Comparison of ENCODE assay signal across 12 cellular contexts in the genomic region with DNA sequence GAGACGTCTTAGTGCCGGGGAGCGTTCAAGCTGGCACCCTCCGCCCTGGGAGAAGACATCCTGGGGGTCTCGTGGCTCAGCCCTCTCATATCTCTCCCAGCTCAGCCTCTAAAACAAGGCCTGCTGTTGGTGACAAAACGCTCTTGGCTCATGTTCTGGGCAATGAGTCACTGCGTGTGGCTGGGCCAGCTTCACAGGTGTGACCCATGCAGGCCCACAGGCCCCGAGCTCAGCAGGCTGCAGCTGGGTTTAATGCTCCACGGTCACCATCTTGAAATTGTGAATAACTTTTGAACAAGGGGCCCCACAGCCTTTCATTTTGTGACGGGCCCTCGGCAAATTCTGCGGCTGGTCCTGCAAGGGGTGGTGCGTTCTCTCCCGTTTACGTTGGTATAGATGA. TPM values are rescaled to one million over a fixed set of nuclear protein-coding genes. Genes with fewer than 3 reads are reported as not detected.
A peak's percentile ranks its signal among the peaks of the same experiment; 100 is the strongest.
DNase-seq lines count a peak whose midpoint lies in the region; ATAC-seq, FAIRE-seq and TF ChIP-seq lines count a peak whose summit lies in the region.
"Had no signal": no experiment of that assay in that cellular context is flagged by ENCODE, and none has a peak within 500 bp of the region (broad histone marks: within the 10 kb centered on the region; RNA-seq: fewer than 3 reads in every experiment).

No MANE protein-coding gene starts in this region.

- no peaks in the 10 kb centered on the region for H3F3A ChIP-seq in smooth muscle cell (ENCODE audit: low read depth)

- TF ChIP-seq CTCF in adrenal gland (IDR thresholded peaks at IDR 0.05) (no peak), smooth muscle cell (IDR thresholded peaks at IDR 0.05; ENCODE audit: borderline replicate concordance, insufficient read depth, poor library complexity, severe bottlenecking) (no peak)

- POLR2A ChIA-PET in T-cell (lab: Charles Lee), result no interaction called here

- H3K36me3 Mint-ChIP-seq in T-cell, result no peaks in the 10 kb centered on the region

- no peak overlapping the region for H2AFZ ChIP-seq in smooth muscle cell (ENCODE audit: low read depth)
- H2AFZ ChIP-seq: hepatocyte had no signal

- H3K9ac ChIP-seq in HUES6 (ENCODE audit: low read length) (no peak overlapping the region), iPS-20b (ENCODE audit: low read depth, low read length) (peak overlapping the region; percentile 68; the same call in 1 of the 2 replicates), smooth muscle cell (ENCODE audit: low read depth) (no peak overlapping the region)

- no peaks in the 10 kb centered on the region for H3K79me2 ChIP-seq in smooth muscle cell (ENCODE audit: low read depth)
- H3K79me2 ChIP-seq: hepatocyte had no signal

- CTCF ChIA-PET in T-cell (lab: Charles Lee), result no interaction called here

- H3K27ac ChIP-seq in HUES6 (ENCODE audit: low read depth, low read length) (0 out of 2 replicates have a peak overlapping the region, but pooled peaks have one; percentile 3), adrenal gland (no peak overlapping the region), iPS-20b (ENCODE audit: low read length) (peak overlapping the region; percentile 19), smooth muscle cell (ENCODE audit: low read depth) (peak overlapping the region; percentile 70)
- H3K27ac ChIP-seq: hepatocyte had no signal

- peak; percentile 68 to 84 (median 81) for DNase-seq in adrenal gland
- DNase-seq in smooth muscle cell (lab: John Stamatoyannopoulos, UW; ENCODE audit: unreplicated experiment), result no peak
- no peak for DNase-seq in NCI-H524 (lab: John Stamatoyannopoulos, UW)
- DNase-seq in GM12891 (ENCODE audit: insufficient read length, low spot score), result no peak
- DNase-seq in T-cell, result no peak
- DNase-seq: activated CD8-positive, alpha-beta memory T cell treated with anti-CD3 and anti-CD28 coated beads, Interleukin-2, amount 50 U/mL, for 4 hours; activated naive CD8-positive, alpha-beta T cell treated with anti-CD3 and anti-CD28 coated beads, Interleukin-2, amount 50 U/mL, for 24 hours; NCI-H2227 treated with DMSO at 0.1 percent for 48 hours had no signal

- 68 to 73% (median 69%) methylated on average over 12 to 15 of the region's 15 CpGs for WGBS in adrenal gland, 4 donors
- WGBS in smooth muscle cell (ENCODE audit: low lambda C conversion rate), result 79% methylated on average over 15 of the region's 15 CpGs

- H3K36me3 ChIP-seq in HUES6 (ENCODE audit: control insufficient read depth, insufficient read depth, low read length), result peaks cover 2% of the 10 kb centered on the region
- H3K36me3 ChIP-seq in adrenal gland (replicated peaks in 1 of 2), result no peaks in the 10 kb centered on the region
- H3K36me3 ChIP-seq in iPS-20b (ENCODE audit: insufficient read depth, low read depth, low read length), result no peaks in the 10 kb centered on the region
- H3K36me3 ChIP-seq in smooth muscle cell (ENCODE audit: low read depth), result no peaks in the 10 kb centered on the region

- FAIRE-seq in GM12891 (lab: Jason Lieb, UNC), result no peak
- FAIRE-seq: RCC 7860 had no signal

- no peaks in the 10 kb centered on the region for H3K4me1 Mint-ChIP-seq in T-cell
- H3K4me1 Mint-ChIP-seq: activated naive CD8-positive, alpha-beta T cell treated with anti-CD3 and anti-CD28 coated beads, Interleukin-2, amount 50 U/mL, for 24 hours had no signal

- intact Hi-C loops in adrenal gland (cut with DNase I), result no loop called here

- TF ChIP-seq POLR2A in adrenal gland (IDR thresholded peaks at IDR 0.05), result no peak
- no peak for TF ChIP-seq POLR2A in GM12891 (IDR thresholded peaks at IDR 0.05; ENCODE audit: low read depth, low read length)

- peaks cover 10 to 18% of the 10 kb centered on the region in 2 donors for H3K27me3 Mint-ChIP-seq in T-cell

- H3K4me1 ChIP-seq in HUES6 (ENCODE audit: control insufficient read depth, insufficient read depth, low read length) (peaks cover 14% of the 10 kb centered on the region), adrenal gland (replicated peaks in 1 of 2) (no peaks in the 10 kb centered on the region), iPS-20b (ENCODE audit: insufficient read depth, low read length) (peaks cover 16% of the 10 kb centered on the region; the same call in 1 of the 2 replicates), smooth muscle cell (ENCODE audit: low read depth) (peaks cover 11% of the 10 kb centered on the region)

- no peaks in the 10 kb centered on the region for H3K9me3 Mint-ChIP-seq in T-cell
- H3K9me3 Mint-ChIP-seq: activated naive CD8-positive, alpha-beta T cell treated with anti-CD3 and anti-CD28 coated beads, Interleukin-2, amount 50 U/mL, for 24 hours had no signal

- H3K4me3 ChIP-seq in HUES6 (ENCODE audit: low read depth, low read length), result no peak overlapping the region
- no peak overlapping the region for H3K4me3 ChIP-seq in adrenal gland
- H3K4me3 ChIP-seq in iPS-20b (ENCODE audit: low read length), result peak overlapping the region; percentile 49
- no peak overlapping the region for H3K4me3 ChIP-seq in smooth muscle cell
- H3K4me3 ChIP-seq: hepatocyte had no signal

- H3K9me3 ChIP-seq in HUES6 (ENCODE audit: control insufficient read depth, insufficient read depth, low read depth, low read length) (no peaks in the 10 kb centered on the region), adrenal gland (replicated peaks in 1 of 3) (no peaks in the 10 kb centered on the region), iPS-20b (ENCODE audit: insufficient read depth, low read depth, low read length) (no peaks in the 10 kb centered on the region), smooth muscle cell (replicated peaks; ENCODE audit: low read depth) (no peaks in the 10 kb centered on the region)

- H3K27me3 ChIP-seq in HUES6 (ENCODE audit: control insufficient read depth, insufficient read depth, low read length) (no peaks in the 10 kb centered on the region), adrenal gland (no peaks in the 10 kb centered on the region), iPS-20b (ENCODE audit: insufficient read depth, low read length) (no peaks in the 10 kb centered on the region), smooth muscle cell (ENCODE audit: low read depth) (no peaks in the 10 kb centered on the region)
- H3K27me3 ChIP-seq: hepatocyte had no signal

- H3K27ac Mint-ChIP-seq in T-cell, result no peak overlapping the region
- H3K27ac Mint-ChIP-seq: activated naive CD8-positive, alpha-beta T cell treated with anti-CD3 and anti-CD28 coated beads, Interleukin-2, amount 50 U/mL, for 24 hours had no signal

- no peak for ATAC-seq in T-cell (replicated peaks in 1 of 4)

- no peaks in the 10 kb centered on the region for H4K20me1 ChIP-seq in smooth muscle cell (ENCODE audit: low read depth)

- H3K4me3 Mint-ChIP-seq in T-cell, result no peak overlapping the region
- H3K4me3 Mint-ChIP-seq: activated naive CD8-positive, alpha-beta T cell treated with anti-CD3 and anti-CD28 coated beads, Interleukin-2, amount 50 U/mL, for 24 hours had no signal

- no peak overlapping the region for H3K4me2 ChIP-seq in smooth muscle cell
- H3K4me2 ChIP-seq: hepatocyte had no signal

TF ChIP-seq in GM12891, 5 proteins besides CTCF, POLR2A, EP300 and RAD21:
- no peak for TF ChIP-seq SPI1 (IDR thresholded peaks at IDR 0.05; ENCODE audit: low read depth, low read length)
- TF ChIP-seq TAF1 (IDR thresholded peaks at IDR 0.05; ENCODE audit: low read depth, low read length), result no peak
- TF ChIP-seq POLR2AphosphoS5 (IDR thresholded peaks at IDR 0.05; ENCODE audit: low read depth, low read length), result no peak
- TF ChIP-seq POU2F2 (IDR thresholded peaks at IDR 0.05; ENCODE audit: low read depth, low read length), result no peak
- TF ChIP-seq PAX5 (IDR thresholded peaks at IDR 0.05; ENCODE audit: insufficient read depth, low read length, severe bottlenecking), result no peak

RNA-seq across cellular contexts. Expression of a gene that starts 22.4 kb away (rescaled TPM):
- total RNA-seq in adrenal gland, result 100 to 1,000 TPM in 5 of 8 donors, 10 to 100 TPM in 3; 68.6 to 170 (median 126) TPM
- 10 to 100 TPM in 2 of 3 donors, 1 to 10 TPM in 1; 5.6 to 96.5 (median 52.3) TPM for polyA plus RNA-seq in adrenal gland
- total RNA-seq in smooth muscle cell, result 36.6 and 37.4 TPM in 2 replicates
- 53.6 and 56.5 TPM in 2 replicates for polyA plus RNA-seq in smooth muscle cell
- 6.9 TPM for polyA plus RNA-seq in GM12891 (2012; ENCODE audit: low read depth, missing spikeins)
- 10 to 100 TPM; 32.0 to 47.2 (median 42.1) TPM for total RNA-seq in T-cell

RNA-seq across cellular contexts. Expression of a gene that starts 23.1 kb away (rescaled TPM):
- total RNA-seq in adrenal gland (100 to 1,000 TPM in 2 of 8 donors, 10 to 100 TPM in 6; 31.0 to 161 (median 81.0) TPM), smooth muscle cell (75.0 and 86.1 TPM in 2 replicates), T-cell (100 to 1,000 TPM in 1 of 5 donors, 10 to 100 TPM in 4; 70.1 to 105 (median 71.4) TPM)
- polyA plus RNA-seq in adrenal gland (100 to 1,000 TPM in 1 of 3 donors, 10 to 100 TPM in 2; 31.2 to 146 (median 35.5) TPM), smooth muscle cell (109 and 127 TPM in 2 replicates)
- polyA plus RNA-seq in GM12891 (2012; ENCODE audit: low read depth, missing spikeins), result 80.7 TPM

RNA-seq across cellular contexts. Expression of a gene that starts 46.0 kb away (rescaled TPM):
- 1 to 10 TPM in 6 of 8 donors, under 1 TPM in 2; 0.30 to 3.4 (median 1.8) TPM for total RNA-seq in adrenal gland
- 1 to 10 TPM in 1 of 3 donors, under 1 TPM in 2; 0.72 to 1.1 (median 0.81) TPM for polyA plus RNA-seq in adrenal gland
- 1.8 and 3.9 TPM in 2 replicates for total RNA-seq in smooth muscle cell
- polyA plus RNA-seq in smooth muscle cell, result 1.0 and 3.9 TPM in 2 replicates
- 0.18 TPM for polyA plus RNA-seq in GM12891 (2012; ENCODE audit: low read depth, missing spikeins)
- total RNA-seq in T-cell, result under 1 TPM in 2 of 5 donors, not detected in 3; 0.06 to 0.10 TPM

Comparison
In these comparisons a context has a peak if more than half of its experiments do, and no peak if none do; other contexts are left out.
1. H3K27ac ChIP-seq: peak in HUES6 (single experiment), iPS-20b (single experiment) and smooth muscle cell (single experiment); none in adrenal gland (0 of 5).
2. DNase-seq: peak in adrenal gland (7 of 7); none in smooth muscle cell (single experiment), NCI-H524 (0 of 2), GM12891 (single experiment) and T-cell (0 of 34).